Comparison of ENCODE assay signal across 2 cellular contexts in genomic region chr6:15355683-15356099, GRCh38.
TF ChIP-seq lines count a peak whose summit lies in the region.

No MANE protein-coding gene starts in this region.

TF ChIP-seq in SK-N-SH treated with all-trans-retinoic acid at 6 μM for 48 hours, 23 proteins besides CTCF, POLR2A, EP300 and RAD21 (continued from another document):
- no peak for TF ChIP-seq PATZ1 (CRISPR knock-in tag; IDR thresholded peaks at IDR 0.05; ENCODE audit: borderline replicate concordance)
- TF ChIP-seq ZNF8 (CRISPR knock-in tag; IDR thresholded peaks at IDR 0.05), result no peak
- TF ChIP-seq ZNF70 (CRISPR knock-in tag; IDR thresholded peaks at IDR 0.05), result no peak
- TF ChIP-seq ESRRG (CRISPR knock-in tag; IDR thresholded peaks at IDR 0.05), result no peak
- no peak for TF ChIP-seq POU6F1 (CRISPR knock-in tag; IDR thresholded peaks at IDR 0.05; ENCODE audit: borderline replicate concordance, low read depth)
- no peak for TF ChIP-seq RARB (CRISPR knock-in tag; IDR thresholded peaks at IDR 0.05)
- no peak for TF ChIP-seq BACH2 (CRISPR knock-in tag; IDR thresholded peaks at IDR 0.05; ENCODE audit: borderline replicate concordance)
- no peak for TF ChIP-seq CREB5 (CRISPR knock-in tag; IDR thresholded peaks at IDR 0.05; ENCODE audit: low read depth)
- no peak for TF ChIP-seq CSDC2 (CRISPR knock-in tag; IDR thresholded peaks at IDR 0.05)
- no peak for TF ChIP-seq TSHZ2 (CRISPR knock-in tag; IDR thresholded peaks at IDR 0.05)
- no peak for TF ChIP-seq PPARA (CRISPR knock-in tag; IDR thresholded peaks at IDR 0.05; ENCODE audit: borderline replicate concordance)
- no peak for TF ChIP-seq ZFP30 (CRISPR knock-in tag; IDR thresholded peaks at IDR 0.05)
- TF ChIP-seq ISL1 (CRISPR knock-in tag; IDR thresholded peaks at IDR 0.05), result no peak
- no peak for TF ChIP-seq ZNF565 (CRISPR knock-in tag; conservative IDR thresholded peaks at IDR 0.05; ENCODE audit: low read depth)
- no peak for TF ChIP-seq ARNTL (CRISPR knock-in tag; IDR thresholded peaks at IDR 0.05; ENCODE audit: borderline replicate concordance, low read depth)

TF ChIP-seq in SK-N-SH, 30 proteins besides CTCF, POLR2A, EP300 and RAD21 (continued from another document):
- no peak for TF ChIP-seq ZBTB33 (IDR thresholded peaks at IDR 0.05; ENCODE audit: borderline replicate concordance, low read depth)
- no peak for TF ChIP-seq YY1 (IDR thresholded peaks at IDR 0.05; ENCODE audit: low read depth)
- TF ChIP-seq JUND (IDR thresholded peaks at IDR 0.05), result no peak
- no peak for TF ChIP-seq SIN3A (IDR thresholded peaks at IDR 0.05; ENCODE audit: borderline replicate concordance, low read depth, low read length)
- TF ChIP-seq USF2 (IDR thresholded peaks at IDR 0.05; ENCODE audit: borderline replicate concordance, low read depth, low read length), result no peak
- TF ChIP-seq USF1 (IDR thresholded peaks at IDR 0.05; ENCODE audit: borderline replicate concordance, low read depth), result no peak
- no peak for TF ChIP-seq TEAD4 (IDR thresholded peaks at IDR 0.05; ENCODE audit: borderline replicate concordance, insufficient read depth)
- TF ChIP-seq IRF3 (IDR thresholded peaks at IDR 0.05; ENCODE audit: low read depth, low read length), result no peak
- no peak for TF ChIP-seq MAX (IDR thresholded peaks at IDR 0.05; ENCODE audit: low read depth)
- TF ChIP-seq NFIC (IDR thresholded peaks at IDR 0.05; ENCODE audit: borderline replicate concordance), result no peak
TF ChIP-seq in SK-N-SH: peak in this region for 0.
